ENCODE assay signal across 8 cellular contexts in genomic region chr17:16027708-16028584, GRCh38. TPM values are rescaled to one million over a fixed set of nuclear protein-coding genes. Genes with fewer than 3 reads are reported as not detected.
DNase-seq lines count a peak whose midpoint lies in the region; FAIRE-seq and TF ChIP-seq lines count a peak whose summit lies in the region.

No MANE protein-coding gene starts in this region.

- no peak overlapping the region for H2AFZ ChIP-seq in H9 (ENCODE audit: low read length)
- no peak overlapping the region for H2AFZ ChIP-seq in PC-9

- no peak for TF ChIP-seq CTCF in H9 (conservative IDR thresholded peaks at IDR 0.05)
- no peak for TF ChIP-seq CTCF in PC-9 (conservative IDR thresholded peaks at IDR 0.05)
- no peak for TF ChIP-seq CTCF in kidney (IDR thresholded peaks at IDR 0.05; ENCODE audit: borderline replicate concordance, extremely low read depth, insufficient read depth)

- CTCF ChIA-PET in PC-9 (lab: Charles Lee) = interaction anchor here (0.6 kb wide), 1 partner anchor 451 kb away, joined by 6 read pairs; no protein-coding TSS in a partner anchor

- H3K4me1 Mint-ChIP-seq in H9 = peaks cover 0 to 8% of the 10 kb centered on the region in 2 experiments; a peak in 2 of 4 replicates

- no peak overlapping the region for H2BK120ac ChIP-seq in H9 (ENCODE audit: low read depth, low read length, poor library complexity, severe bottlenecking)

- H3K23ac ChIP-seq in H9 (ENCODE audit: insufficient read length, low read depth, low read length) = no peak overlapping the region

- no peak overlapping the region for H2BK5ac ChIP-seq in H9 (ENCODE audit: insufficient read length, low read length)

- no peak overlapping the region for H3K18ac ChIP-seq in H9 (ENCODE audit: insufficient read length, low read depth, low read length)

- H3K36me3 Mint-ChIP-seq in H9 (ENCODE audit: insufficient read depth in 1 of 3, low read depth in 3 of 3) = peaks cover 40 to 82% (median 79%) of the 10 kb centered on the region in 3 experiments

- WGBS in H9 (ENCODE audit: extremely low coverage, insufficient read length, low lambda C conversion rate) = no CpG with 5 or more reads among the region's 5 CpGs

- H3K23me2 ChIP-seq in H9 (ENCODE audit: insufficient read length, low read depth, low read length, poor library complexity, severe bottlenecking) = no peaks in the 10 kb centered on the region

- no peak overlapping the region for H4K8ac ChIP-seq in H9 (replicated peaks; ENCODE audit: insufficient read length, low read depth, low read length)

- H2BK20ac ChIP-seq in H9 (ENCODE audit: low read depth, low read length, poor library complexity, severe bottlenecking) = no peak overlapping the region

- H3K4ac ChIP-seq in H9 (ENCODE audit: low read depth, low read length) = no peak overlapping the region

- DNase-seq in GM04504 (ENCODE audit: low read depth) (peak; percentile 80), H9 (no peak), PC-9 (peak; percentile 45 to 88), amniotic epithelial cell (ENCODE audit: low read depth) (peak; percentile 94), kidney (no peak), DMS153 treated with DMSO at 0.1 percent for 48 hours (lab: John Stamatoyannopoulos, UW; ENCODE audit: unreplicated experiment) (no peak), NCI-H524 treated with DMSO at 0.1 percent for 48 hours (lab: John Stamatoyannopoulos, UW) (no peak)
- peak; percentile 36 for DNase-seq in stimulated activated CD8-positive, alpha-beta memory T cell treated with anti-CD3 and anti-CD28 coated beads, Interleukin-4, amount 100 ng/mL, for 24 hours (ENCODE audit: low read depth)

- H4K20me1 ChIP-seq in H9 (ENCODE audit: control insufficient read depth, insufficient read depth, insufficient read length) (peaks cover 2% of the 10 kb centered on the region), PC-9 (ENCODE audit: insufficient read depth) (no peaks in the 10 kb centered on the region)

- no peak overlapping the region for H3K4me3 Mint-ChIP-seq in H9

- no peaks in the 10 kb centered on the region; a peak in 2 of 5 replicates for H3K9me3 Mint-ChIP-seq in H9

- H3K56ac ChIP-seq in H9 (ENCODE audit: insufficient read length, low read depth, low read length) = no peak overlapping the region

- H3K4me1 ChIP-seq in H9 (ENCODE audit: insufficient read depth, low read length) = no peaks in the 10 kb centered on the region
- H3K4me1 ChIP-seq in PC-9 (replicated peaks; ENCODE audit: insufficient read depth) = peaks cover 25% of the 10 kb centered on the region
- H3K4me1 ChIP-seq in kidney (ENCODE audit: control insufficient read depth in 1 of 2, insufficient read depth in 1 of 2, low read depth in 1 of 2, low read length in 2 of 2) = no peaks in the 10 kb centered on the region

- H3K9me3 ChIP-seq in H9 (ENCODE audit: control insufficient read depth, low read depth, low read length) (no peaks in the 10 kb centered on the region), PC-9 (ENCODE audit: insufficient read depth, low read depth) (no peaks in the 10 kb centered on the region), kidney (ENCODE audit: control insufficient read depth in 1 of 2, low read length in 2 of 2) (no peaks in the 10 kb centered on the region)

- H3T11ph ChIP-seq in H9 (ENCODE audit: low read length) = no peak overlapping the region

- FAIRE-seq in kidney (lab: Jason Lieb, UNC) = peak; percentile 32

- intact Hi-C loops in PC-9 (cut with micrococcal nuclease; ENCODE audit: unreplicated experiment) = no loop called here
- intact Hi-C loops in kidney (cut with DNase I) = no loop called here

- H2BK12ac ChIP-seq in H9 (ENCODE audit: insufficient read length, low read depth, low read length) = no peak overlapping the region

- no peak overlapping the region for H3K4me3 ChIP-seq in PC-9
- H3K4me3 ChIP-seq in kidney (ENCODE audit: low read length in 2 of 2) = no peak overlapping the region

- H3K9ac ChIP-seq in H9 (ENCODE audit: extremely low read depth, insufficient read length, low read length) (no peak overlapping the region), kidney (ENCODE audit: low read length in 2 of 2) (no peak overlapping the region)

- no peaks in the 10 kb centered on the region for H3K9me2 ChIP-seq in PC-9 (ENCODE audit: insufficient read depth)

- H3K36me3 ChIP-seq in PC-9 (ENCODE audit: low read depth) = peaks cover 65% of the 10 kb centered on the region
- H3K36me3 ChIP-seq in kidney (ENCODE audit: control insufficient read depth in 1 of 2, insufficient read depth in 2 of 2, low read length in 2 of 2) = peaks cover 44 to 68% of the 10 kb centered on the region in 2 donors

- no peaks in the 10 kb centered on the region for H3K79me1 ChIP-seq in H9 (ENCODE audit: insufficient read depth, low read depth, low read length, poor library complexity, severe bottlenecking)

- POLR2A ChIA-PET in PC-9 (lab: Charles Lee; ENCODE audit: unreplicated experiment) = interaction anchor here (0.6 kb wide), 3 partner anchors 25 to 328 kb away, joined by 3 to 41 read pairs (median 3); partner anchors contain the start of genes TTC19 and ZSWIM7

- H3F3A ChIP-seq in PC-9 (ENCODE audit: insufficient read depth, low read depth) = peaks cover 75% of the 10 kb centered on the region

- H3K27me3 ChIP-seq in H9 (ENCODE audit: insufficient read depth, low read length) (no peaks in the 10 kb centered on the region), PC-9 (ENCODE audit: insufficient read depth, low read depth) (no peaks in the 10 kb centered on the region)

- no TSS peak for BruUV-seq in PC-9 (replicated peaks; lab: Mats Ljungman, UMichigan)

- H3K27ac Mint-ChIP-seq in H9 = peak overlapping the region in 2 of 3 experiments; percentile 51 to 65; a peak in 3 of 7 replicates

- no peak overlapping the region for H2AK5ac ChIP-seq in H9 (ENCODE audit: insufficient read length, low read length)

- no peak overlapping the region for H3K14ac ChIP-seq in H9 (ENCODE audit: insufficient read depth, low read length)

- H3K79me2 ChIP-seq in H9 (ENCODE audit: insufficient read depth, low read length) (no peaks in the 10 kb centered on the region), PC-9 (ENCODE audit: low read depth) (0 out of 2 replicates have a peak, but pooled peaks cover 3% of the 10 kb centered on the region)

- no peak overlapping the region for H4K5ac ChIP-seq in H9 (ENCODE audit: insufficient read length, low read depth, low read length)

- no peak overlapping the region for H3K27ac ChIP-seq in H9 (ENCODE audit: insufficient read length, low read depth, low read length)
- H3K27ac ChIP-seq in PC-9 = peak overlapping the region; percentile 97
- no peak overlapping the region for H3K27ac ChIP-seq in kidney (ENCODE audit: low read depth in 2 of 2, low read length in 2 of 2)

- H2BK15ac ChIP-seq in H9 (ENCODE audit: low read depth, low read length) = no peak overlapping the region

- H4K91ac ChIP-seq in H9 (ENCODE audit: insufficient read length, low read depth, low read length) = no peak overlapping the region

- H3K4me2 ChIP-seq in H9 (ENCODE audit: insufficient read depth, insufficient read length, low read length) (no peak overlapping the region), PC-9 (peak overlapping the region; percentile 48)

- H3K27me3 Mint-ChIP-seq in H9 (ENCODE audit: low read depth) = no peaks in the 10 kb centered on the region

RNA-seq across cellular contexts. Expression of gene TTC19, which starts 28.3 kb away (rescaled TPM):
- total RNA-seq in H9 (2021) (59.5 and 64.3 TPM in 2 replicates), PC-9 (2021) (53.5 and 74.7 TPM in 2 replicates), kidney (47.7 TPM)
- 42.0 TPM for polyA plus RNA-seq in kidney (ENCODE audit: insufficient read depth, low read depth, low replicate concordance)

RNA-seq across cellular contexts. Expression of gene ZSWIM7, which starts 28.4 kb away (rescaled TPM):
- total RNA-seq in H9 (2021) (35.8 and 37.8 TPM in 2 replicates), PC-9 (2021) (13.0 and 19.1 TPM in 2 replicates), kidney (21.0 TPM)
- polyA plus RNA-seq in kidney (ENCODE audit: insufficient read depth, low read depth, low replicate concordance) = 66.7 TPM

Comparison
In these comparisons a context has a peak if more than half of its experiments do, and no peak if none do; other contexts are left out.
1. DNase-seq: peak in GM04504 (single experiment), PC-9 (2 of 2), amniotic epithelial cell (single experiment) and stimulated activated CD8-positive, alpha-beta memory T cell treated with anti-CD3 and anti-CD28 coated beads, Interleukin-4, amount 100 ng/mL, for 24 hours (single experiment); none in H9 (single experiment), kidney (single experiment), DMS153 treated with DMSO at 0.1 percent for 48 hours (single experiment) and NCI-H524 treated with DMSO at 0.1 percent for 48 hours (single experiment).